15 cellular contexts compared by ENCODE assay signal in genomic region chr21:34938079-34938764, GRCh38.
A peak's percentile ranks its signal among the peaks of the same experiment; 100 is the strongest.
DNase-seq lines count a peak whose midpoint lies in the region; FAIRE-seq and TF ChIP-seq lines count a peak whose summit lies in the region.
"Had no signal": no experiment of that assay in that cellular context is flagged by ENCODE, and none has a peak within 500 bp of the region (broad histone marks: within the 10 kb centered on the region; RNA-seq: fewer than 3 reads in every experiment).

No MANE protein-coding gene starts in this region.

- TF ChIP-seq CTCF in bronchial epithelial cell (IDR thresholded peaks at IDR 0.05; ENCODE audit: insufficient read depth, low read length, severe bottlenecking) (no peak), osteoblast (IDR thresholded peaks at IDR 0.05; ENCODE audit: extremely low read depth, low read depth, low read length) (no peak)

- POLR2A ChIA-PET in activated CD4-positive, alpha-beta T cell treated with anti-CD3 and anti-CD28 coated beads, Interleukin-2, amount 10 ng/mL, durations not matched to agents 7 days and 5 days (lab: Charles Lee), result no interaction called here

- CTCF ChIA-PET in activated CD4-positive, alpha-beta T cell treated with anti-CD3 and anti-CD28 coated beads, Interleukin-2, amount 10 ng/mL, durations not matched to agents 7 days and 5 days (lab: Charles Lee), result no interaction called here

- H3K4me1 Mint-ChIP-seq in activated CD4-positive, alpha-beta T cell treated with anti-CD3 and anti-CD28 coated beads, Interleukin-2, amount 10 ng/mL, durations not matched to agents 24 days and 14 days, result peaks cover 80% of the 10 kb centered on the region
- H3K4me1 Mint-ChIP-seq in activated CD4-positive, alpha-beta T cell treated with anti-CD3 and anti-CD28 coated beads, Interleukin-2, amount 10 ng/mL, durations not matched to agents 7 days and 5 days, result peaks cover 90% of the 10 kb centered on the region

- H3K9me3 ChIP-seq in osteoblast (ENCODE audit: low read depth, low read length), result no peaks in the 10 kb centered on the region
- H3K9me3 ChIP-seq: left ventricle myocardium inferior, Peyer's patch had no signal

- H3K27me3 ChIP-seq in bronchial epithelial cell (ENCODE audit: control insufficient read depth, insufficient read depth, low read length) (no peaks in the 10 kb centered on the region), osteoblast (ENCODE audit: insufficient read depth, low read length) (no peaks in the 10 kb centered on the region)
- H3K27me3 ChIP-seq: Peyer's patch had no signal

- H3K9me3 Mint-ChIP-seq in activated CD4-positive, alpha-beta T cell treated with anti-CD3 and anti-CD28 coated beads, Interleukin-2, amount 10 ng/mL, durations not matched to agents 24 days and 14 days, result no peaks in the 10 kb centered on the region
- H3K9me3 Mint-ChIP-seq in activated CD4-positive, alpha-beta T cell treated with anti-CD3 and anti-CD28 coated beads, Interleukin-2, amount 10 ng/mL, durations not matched to agents 7 days and 5 days, result no peaks in the 10 kb centered on the region

- peaks cover 7% of the 10 kb centered on the region for H3K36me3 Mint-ChIP-seq in activated CD4-positive, alpha-beta T cell treated with anti-CD3 and anti-CD28 coated beads, Interleukin-2, amount 10 ng/mL, durations not matched to agents 24 days and 14 days (ENCODE audit: low read depth)
- peaks cover 24% of the 10 kb centered on the region for H3K36me3 Mint-ChIP-seq in activated CD4-positive, alpha-beta T cell treated with anti-CD3 and anti-CD28 coated beads, Interleukin-2, amount 10 ng/mL, durations not matched to agents 7 days and 5 days (ENCODE audit: low read depth)

- H3K27ac Mint-ChIP-seq in activated CD4-positive, alpha-beta T cell treated with anti-CD3 and anti-CD28 coated beads, Interleukin-2, amount 10 ng/mL, durations not matched to agents 24 days and 14 days, result peak overlapping the region; percentile 35
- no peak overlapping the region for H3K27ac Mint-ChIP-seq in activated CD4-positive, alpha-beta T cell treated with anti-CD3 and anti-CD28 coated beads, Interleukin-2, amount 10 ng/mL, durations not matched to agents 7 days and 5 days

- H3K4me3 Mint-ChIP-seq in activated CD4-positive, alpha-beta T cell treated with anti-CD3 and anti-CD28 coated beads, Interleukin-2, amount 10 ng/mL, durations not matched to agents 24 days and 14 days, result no peak overlapping the region
- H3K4me3 Mint-ChIP-seq in activated CD4-positive, alpha-beta T cell treated with anti-CD3 and anti-CD28 coated beads, Interleukin-2, amount 10 ng/mL, durations not matched to agents 7 days and 5 days, result no peak overlapping the region

- intact Hi-C loops in activated CD4-positive, alpha-beta T cell treated with anti-CD3 and anti-CD28 coated beads, Interleukin-2, amount 10 ng/mL, durations not matched to agents 24 days and 14 days (cut with micrococcal nuclease), result no loop called here

- no peak overlapping the region for H2AFZ ChIP-seq in osteoblast (ENCODE audit: low read length)

- peak overlapping the region; percentile 57 for H3K27ac ChIP-seq in osteoblast (ENCODE audit: low read depth, low read length)
- H3K27ac ChIP-seq: left ventricle myocardium inferior, Peyer's patch had no signal

- FAIRE-seq in bronchial epithelial cell (lab: Jason Lieb, UNC), result no peak

- peak overlapping the region; percentile 18 for H3K4me2 ChIP-seq in osteoblast (ENCODE audit: insufficient read depth, low read length)

- H4K20me1 ChIP-seq in osteoblast (ENCODE audit: insufficient read depth, low read length), result no peaks in the 10 kb centered on the region

- H3K4me3 ChIP-seq in bronchial epithelial cell (ENCODE audit: low read depth, low read length) (no peak overlapping the region), osteoblast (ENCODE audit: insufficient read depth, low read length) (no peak overlapping the region)
- H3K4me3 ChIP-seq: left ventricle myocardium inferior, Peyer's patch had no signal

- no peak for DNase-seq in activated CD4-positive, alpha-beta T cell treated with anti-CD3 and anti-CD28 coated beads, Interleukin-2, amount 10 ng/mL, durations not matched to agents 24 days and 14 days
- no peak for DNase-seq in activated CD4-positive, alpha-beta T cell treated with anti-CD3 and anti-CD28 coated beads, Interleukin-2, amount 10 ng/mL, durations not matched to agents 7 days and 5 days
- DNase-seq in M059J (ENCODE audit: low read depth) (peak; percentile 56), bronchial epithelial cell (ENCODE audit: low read depth) (peak; percentile 55), osteoblast (ENCODE audit: insufficient read length, low spot score, missing footprints) (no peak), LoVo (ENCODE audit: low spot score) (no peak), HCEC 1CT (no peak), AG08396 (ENCODE audit: low spot score) (no peak)
- DNase-seq: activated CD4-positive, CD25-positive, alpha-beta regulatory T cell; glutamatergic neuron; left ventricle myocardium inferior; MM.1S; NCI-H2227 treated with DMSO at 0.1 percent for 48 hours; Peyer's patch; stimulated activated CD4-positive, alpha-beta T cell treated with anti-CD3 and anti-CD28 coated beads, Interleukin-2, amount 100 ng/mL, for 48 hours had no signal

- peaks cover 39% of the 10 kb centered on the region for H3K4me1 ChIP-seq in osteoblast (ENCODE audit: insufficient read depth, low read length)
- H3K4me1 ChIP-seq: left ventricle myocardium inferior had no signal

- H3K36me3 ChIP-seq in bronchial epithelial cell (ENCODE audit: control insufficient read depth, insufficient read depth, low read length), result no peaks in the 10 kb centered on the region
- no peaks in the 10 kb centered on the region for H3K36me3 ChIP-seq in osteoblast (ENCODE audit: insufficient read depth, low read length)
- H3K36me3 ChIP-seq: left ventricle myocardium inferior, Peyer's patch had no signal

- peaks cover 3% of the 10 kb centered on the region for H3K79me2 ChIP-seq in osteoblast (ENCODE audit: insufficient read depth, low read length)

- no peaks in the 10 kb centered on the region for H3K27me3 Mint-ChIP-seq in activated CD4-positive, alpha-beta T cell treated with anti-CD3 and anti-CD28 coated beads, Interleukin-2, amount 10 ng/mL, durations not matched to agents 24 days and 14 days
- no peaks in the 10 kb centered on the region for H3K27me3 Mint-ChIP-seq in activated CD4-positive, alpha-beta T cell treated with anti-CD3 and anti-CD28 coated beads, Interleukin-2, amount 10 ng/mL, durations not matched to agents 7 days and 5 days

Comparison
In these comparisons a context has a peak if more than half of its experiments do, and no peak if none do; other contexts are left out.
1. DNase-seq: peak in M059J (single experiment) and bronchial epithelial cell (single experiment); none in activated CD4-positive, alpha-beta T cell treated with anti-CD3 and anti-CD28 coated beads, Interleukin-2, amount 10 ng/mL, durations not matched to agents 24 days and 14 days (single experiment), activated CD4-positive, alpha-beta T cell treated with anti-CD3 and anti-CD28 coated beads, Interleukin-2, amount 10 ng/mL, durations not matched to agents 7 days and 5 days (single experiment), osteoblast (single experiment), LoVo (single experiment), HCEC 1CT (single experiment) and AG08396 (single experiment).